ENCODE assay signal across 17 cellular contexts in the genomic region with DNA sequence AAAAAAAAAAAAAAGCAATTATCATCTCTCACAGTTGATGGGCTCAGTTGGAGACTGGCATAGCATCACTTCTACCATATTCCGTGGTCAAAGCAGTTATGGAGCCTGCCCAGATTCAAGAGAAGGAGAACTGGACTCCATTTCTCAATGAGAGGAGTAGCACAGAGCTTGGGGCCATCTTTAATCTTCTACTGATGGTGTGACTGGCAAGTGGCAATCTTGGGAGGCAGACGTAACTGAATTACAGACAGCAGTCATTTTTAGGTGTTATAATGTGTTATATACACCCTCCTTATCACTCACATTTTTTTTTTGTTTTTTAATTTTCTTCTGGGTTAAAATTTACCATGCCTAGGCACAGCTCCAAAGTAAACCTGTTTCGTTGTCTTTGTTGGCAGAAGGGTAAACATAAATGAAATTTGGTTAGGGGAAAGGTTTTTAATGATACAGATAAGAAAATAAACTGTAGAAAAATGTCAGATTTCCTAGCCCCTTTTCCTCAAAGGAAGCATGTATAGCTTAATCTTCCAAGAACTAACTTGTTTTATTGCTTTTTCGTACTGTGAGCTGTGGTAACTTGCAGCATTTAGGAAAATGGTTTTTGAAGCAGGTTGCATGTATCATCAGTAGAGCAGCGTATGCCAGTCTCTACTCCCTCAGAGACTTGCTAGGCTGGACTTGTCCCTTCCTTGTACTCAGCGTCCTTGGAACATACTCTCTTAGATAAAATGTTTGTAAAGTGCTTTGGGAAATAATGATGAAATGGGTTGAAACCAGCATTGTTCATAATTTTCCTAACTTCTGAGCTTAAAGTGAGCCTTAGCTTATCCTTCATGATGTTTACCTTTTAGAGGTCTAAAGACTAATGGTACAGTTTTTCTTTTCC. TPM values are rescaled to one million over a fixed set of nuclear protein-coding genes. Genes with fewer than 3 reads are reported as not detected.
DNase-seq lines count a peak whose midpoint lies in the region; ATAC-seq and TF ChIP-seq lines count a peak whose summit lies in the region.
"Had no signal": no experiment of that assay in that cellular context is flagged by ENCODE, and none has a peak within 500 bp of the region (broad histone marks: within the 10 kb centered on the region; RNA-seq: fewer than 3 reads in every experiment).

No MANE protein-coding gene starts in this region.

- H3K27ac ChIP-seq in SK-N-MC, result peak overlapping the region; percentile 44; the same call in 1 of the 2 replicates
- H3K27ac ChIP-seq in foreskin keratinocyte, result no peak overlapping the region
- H3K27ac ChIP-seq: PC-9, tibial nerve had no signal

- peak overlapping the region; percentile 16 for H3K27ac Mint-ChIP-seq in Calu3 (ENCODE audit: unreplicated experiment)
- H3K27ac Mint-ChIP-seq in nephron progenitor cell, result peak overlapping the region; percentile 34
- no peak overlapping the region for H3K27ac Mint-ChIP-seq in activated CD8-positive, alpha-beta T cell treated with anti-CD3 and anti-CD28 coated beads for 36 hours
- H3K27ac Mint-ChIP-seq: activated CD8-positive, alpha-beta T cell treated with anti-CD3 and anti-CD28 coated beads, Interleukin-2, amount 10 ng/mL, durations not matched to agents 7 days and 5 days; stimulated activated effector memory CD8-positive, alpha-beta T cell treated with anti-CD3 and anti-CD28 coated beads, Interleukin-12 subunit alpha, Interleukin-12 subunit beta, amount 100 ng/mL, for 72 hours had no signal

- TF ChIP-seq CTCF in Calu3 (IDR thresholded peaks at IDR 0.05; ENCODE audit: unreplicated experiment), result no peak
- no peak for TF ChIP-seq CTCF in foreskin keratinocyte (conservative IDR thresholded peaks at IDR 0.05)
- TF ChIP-seq CTCF in nephron progenitor cell (IDR thresholded peaks at IDR 0.05), result no peak
- no peak for TF ChIP-seq CTCF in activated CD8-positive, alpha-beta T cell treated with anti-CD3 and anti-CD28 coated beads for 36 hours (IDR thresholded peaks at IDR 0.05)

- H3K27me3 ChIP-seq in foreskin keratinocyte, result no peaks in the 10 kb centered on the region
- H3K27me3 ChIP-seq: tibial nerve had no signal

- H3K4me1 Mint-ChIP-seq in Calu3 (ENCODE audit: low read depth, unreplicated experiment), result peaks cover 51% of the 10 kb centered on the region
- peaks cover 5% of the 10 kb centered on the region for H3K4me1 Mint-ChIP-seq in nephron progenitor cell
- H3K4me1 Mint-ChIP-seq in activated CD8-positive, alpha-beta T cell treated with anti-CD3 and anti-CD28 coated beads for 36 hours (ENCODE audit: low read depth), result peaks cover 64% of the 10 kb centered on the region

- H3K4me3 ChIP-seq in SK-N-MC, result no peak overlapping the region
- H3K4me3 ChIP-seq: PC-9, tibial nerve had no signal

- DNase-seq in Calu3 (no peak), SK-N-MC (ENCODE audit: low read depth, low spot score) (no peak), foreskin keratinocyte (peak; percentile 42 to 56), nephron progenitor cell (no peak), DMS153 (lab: John Stamatoyannopoulos, UW) (no peak)
- no peak for DNase-seq in effector CD8-positive, alpha-beta T cell (lab: John Stamatoyannopoulos, UW)
- no peak for DNase-seq in activated CD8-positive, alpha-beta T cell treated with anti-CD3 and anti-CD28 coated beads for 36 hours
- DNase-seq: activated CD8-positive, alpha-beta T cell treated with anti-CD3 and anti-CD28 coated beads, Interleukin-2, amount 10 ng/mL, durations not matched to agents 7 days and 5 days; midbrain; MM.1S; NCI-H2029 treated with DMSO at 0.1 percent for 48 hours; NCI-H526; occipital lobe; PC-9 had no signal

- H3K36me3 Mint-ChIP-seq in Calu3 (ENCODE audit: insufficient read depth, unreplicated experiment), result peaks cover 5% of the 10 kb centered on the region
- H3K36me3 Mint-ChIP-seq in nephron progenitor cell (ENCODE audit: low read depth), result peaks cover 36% of the 10 kb centered on the region
- H3K36me3 Mint-ChIP-seq in activated CD8-positive, alpha-beta T cell treated with anti-CD3 and anti-CD28 coated beads for 36 hours (ENCODE audit: low read depth), result peaks cover 13% of the 10 kb centered on the region

- H3K27me3 Mint-ChIP-seq in Calu3 (ENCODE audit: unreplicated experiment) (no peaks in the 10 kb centered on the region), nephron progenitor cell (ENCODE audit: low read depth, poor library complexity) (no peaks in the 10 kb centered on the region)
- H3K27me3 Mint-ChIP-seq in activated CD8-positive, alpha-beta T cell treated with anti-CD3 and anti-CD28 coated beads for 36 hours, result no peaks in the 10 kb centered on the region

- H3K4me3 Mint-ChIP-seq in Calu3 (ENCODE audit: low read depth, unreplicated experiment) (no peak overlapping the region), nephron progenitor cell (no peak overlapping the region)
- H3K4me3 Mint-ChIP-seq in activated CD8-positive, alpha-beta T cell treated with anti-CD3 and anti-CD28 coated beads for 36 hours, result no peak overlapping the region
- H3K4me3 Mint-ChIP-seq: activated CD8-positive, alpha-beta T cell treated with anti-CD3 and anti-CD28 coated beads, Interleukin-2, amount 10 ng/mL, durations not matched to agents 7 days and 5 days; stimulated activated effector memory CD8-positive, alpha-beta T cell treated with anti-CD3 and anti-CD28 coated beads, Interleukin-12 subunit alpha, Interleukin-12 subunit beta, amount 100 ng/mL, for 72 hours had no signal

- no TSS peak for BruUV-seq in Calu3 (replicated peaks; lab: Mats Ljungman, UMichigan)

- H3K9me3 Mint-ChIP-seq in Calu3 (ENCODE audit: low read depth, unreplicated experiment), result no peaks in the 10 kb centered on the region
- H3K9me3 Mint-ChIP-seq in nephron progenitor cell, result peaks cover 3% of the 10 kb centered on the region
- no peaks in the 10 kb centered on the region for H3K9me3 Mint-ChIP-seq in activated CD8-positive, alpha-beta T cell treated with anti-CD3 and anti-CD28 coated beads for 36 hours
- H3K9me3 Mint-ChIP-seq: stimulated activated effector memory CD8-positive, alpha-beta T cell treated with anti-CD3 and anti-CD28 coated beads, Interleukin-12 subunit alpha, Interleukin-12 subunit beta, amount 100 ng/mL, for 72 hours had no signal

- CTCF ChIA-PET in Calu3 (lab: Charles Lee), result interaction anchor here (0.8 to 2.3 kb wide), 5 partner anchors 13 to 63 kb away, joined by 3 to 7 read pairs (median 5); no protein-coding TSS in a partner anchor
- CTCF ChIA-PET in activated CD8-positive, alpha-beta T cell treated with anti-CD3 and anti-CD28 coated beads for 36 hours (lab: Charles Lee), result interaction anchor here (0.8 to 2.0 kb wide), 4 partner anchors 12 to 188 kb away, joined by 3 to 7 read pairs (median 4); no protein-coding TSS in a partner anchor

- peak; percentile 63 for ATAC-seq in foreskin keratinocyte
- ATAC-seq in HG02759 (IDR thresholded peaks at IDR 0.05; ENCODE audit: unreplicated experiment), result no peak
- no peak for ATAC-seq in activated CD8-positive, alpha-beta T cell treated with anti-CD3 and anti-CD28 coated beads for 36 hours
- ATAC-seq: activated CD8-positive, alpha-beta T cell treated with anti-CD3 and anti-CD28 coated beads, Interleukin-2, amount 10 ng/mL, durations not matched to agents 7 days and 5 days; stimulated activated effector memory CD8-positive, alpha-beta T cell treated with anti-CD3 and anti-CD28 coated beads, Interleukin-12 subunit alpha, Interleukin-12 subunit beta, amount 100 ng/mL, for 72 hours had no signal

- peaks cover 22% of the 10 kb centered on the region for H3K4me1 ChIP-seq in foreskin keratinocyte

- no peaks in the 10 kb centered on the region for H3K9me3 ChIP-seq in SK-N-MC (ENCODE audit: low read depth, low read length)
- H3K9me3 ChIP-seq: tibial nerve had no signal

- intact Hi-C loops in Calu3 (cut with micrococcal nuclease; ENCODE audit: unreplicated experiment), result no loop called here
- intact Hi-C loops in activated CD8-positive, alpha-beta T cell treated with anti-CD3 and anti-CD28 coated beads for 36 hours (cut with micrococcal nuclease), result no loop called here

- no peak overlapping the region for H3K9ac ChIP-seq in SK-N-MC (ENCODE audit: insufficient read length)

- no peaks in the 10 kb centered on the region for H3K36me3 ChIP-seq in SK-N-MC (ENCODE audit: insufficient read depth, low read length)
- H3K36me3 ChIP-seq: tibial nerve had no signal

- POLR2A ChIA-PET in activated CD8-positive, alpha-beta T cell treated with anti-CD3 and anti-CD28 coated beads for 36 hours (lab: Charles Lee), result interaction anchor here (0.6 to 0.9 kb wide), 2 partner anchors 27 to 524 kb away, joined by 3 to 4 read pairs; no protein-coding TSS in a partner anchor

RNA-seq across cellular contexts. Expression of gene ZFAND3, which starts 25.7 kb away (rescaled TPM):
- total RNA-seq in Calu3 (2022) (75.0 and 80.5 TPM in 2 replicates), foreskin keratinocyte (22.8 and 28.8 TPM in 2 replicates)
- polyA plus RNA-seq in foreskin keratinocyte, result 27.5 and 28.0 TPM in 2 replicates
- 10 to 100 TPM; 32.3 to 37.9 TPM for total RNA-seq in activated CD8-positive, alpha-beta T cell treated with anti-CD3 and anti-CD28 coated beads for 36 hours

Comparison
In these comparisons a context has a peak if more than half of its experiments do, and no peak if none do; other contexts are left out.
1. DNase-seq: peak in foreskin keratinocyte (2 of 2); none in Calu3 (single experiment), SK-N-MC (single experiment), nephron progenitor cell (single experiment), effector CD8-positive, alpha-beta T cell (single experiment), activated CD8-positive, alpha-beta T cell treated with anti-CD3 and anti-CD28 coated beads for 36 hours (single experiment) and DMS153 (single experiment).